9 cellular contexts compared by ENCODE assay signal in genomic region chr1:8711873-8712412, GRCh38.
DNase-seq lines count a peak whose midpoint lies in the region; ATAC-seq and TF ChIP-seq lines count a peak whose summit lies in the region.
"Had no signal": no experiment of that assay in that cellular context is flagged by ENCODE, and none has a peak within 500 bp of the region (broad histone marks: within the 10 kb centered on the region; RNA-seq: fewer than 3 reads in every experiment).

No MANE protein-coding gene starts in this region.

- peaks cover 2% of the 10 kb centered on the region for H3K36me3 Mint-ChIP-seq in activated CD8-positive, alpha-beta memory T cell treated with anti-CD3 and anti-CD28 coated beads, Interleukin-2, amount 10 ng/mL, durations not matched to agents 7 days and 5 days

- H3K4me1 ChIP-seq in adipocyte (ENCODE audit: control insufficient read depth, insufficient read depth, low read length) (peaks cover 21% of the 10 kb centered on the region), liver (ENCODE audit: control insufficient read depth in 4 of 4, insufficient read depth in 4 of 4, low read length in 3 of 4) (peaks cover 2 to 15% (median 13%) of the 10 kb centered on the region in 4 donors)

- 44% methylated on average over 4 of the region's 4 CpGs for WGBS in liver

- H3K9me3 ChIP-seq in adipocyte (ENCODE audit: control insufficient read depth, low read length) (no peaks in the 10 kb centered on the region), liver (ENCODE audit: control insufficient read depth in 4 of 4, low read length in 3 of 4) (no peaks in the 10 kb centered on the region)
- H3K9me3 ChIP-seq: BE2C had no signal

- H3K4me3 ChIP-seq in adipocyte (ENCODE audit: low read length) = peak overlapping the region; percentile 63
- no peak overlapping the region for H3K4me3 ChIP-seq in liver (ENCODE audit: low read depth in 1 of 3, low read length in 3 of 3)

- no peaks in the 10 kb centered on the region for H3K27me3 Mint-ChIP-seq in activated CD8-positive, alpha-beta memory T cell treated with anti-CD3 and anti-CD28 coated beads, Interleukin-2, amount 10 ng/mL, durations not matched to agents 7 days and 5 days

- H3K27ac ChIP-seq in liver (ENCODE audit: low read depth in 1 of 2, low read length in 2 of 2) (peak overlapping the region; percentile 32 to 63), substantia nigra (ENCODE audit: low read depth, low read length, poor library complexity, severe bottlenecking) (peak overlapping the region; percentile 29)

- H3K9ac ChIP-seq in adipocyte (ENCODE audit: low read length) (peak overlapping the region; percentile 61), liver (ENCODE audit: low read depth in 1 of 2, low read length in 2 of 2) (no peak overlapping the region)

- H3K27ac Mint-ChIP-seq in activated CD8-positive, alpha-beta memory T cell treated with anti-CD3 and anti-CD28 coated beads, Interleukin-2, amount 10 ng/mL, durations not matched to agents 7 days and 5 days = peak overlapping the region; percentile 25

- TF ChIP-seq CTCF in liver (IDR thresholded peaks at IDR 0.05; ENCODE audit: low read depth, low read length, missing input control) = no peak

- peaks cover 24% of the 10 kb centered on the region for H3K4me1 Mint-ChIP-seq in activated CD8-positive, alpha-beta memory T cell treated with anti-CD3 and anti-CD28 coated beads, Interleukin-2, amount 10 ng/mL, durations not matched to agents 7 days and 5 days

- H3K4me3 Mint-ChIP-seq in activated CD8-positive, alpha-beta memory T cell treated with anti-CD3 and anti-CD28 coated beads, Interleukin-2, amount 10 ng/mL, durations not matched to agents 7 days and 5 days = no peak overlapping the region

- no peaks in the 10 kb centered on the region for H3K9me3 Mint-ChIP-seq in activated CD8-positive, alpha-beta memory T cell treated with anti-CD3 and anti-CD28 coated beads, Interleukin-2, amount 10 ng/mL, durations not matched to agents 7 days and 5 days (ENCODE audit: low read depth)

- ATAC-seq in activated CD8-positive, alpha-beta memory T cell treated with anti-CD3 and anti-CD28 coated beads, Interleukin-2, amount 10 ng/mL, durations not matched to agents 7 days and 5 days = peak; percentile 27
- ATAC-seq in GM18520 (IDR thresholded peaks at IDR 0.05; ENCODE audit: unreplicated experiment) (no peak), GM18519 (IDR thresholded peaks at IDR 0.05; ENCODE audit: low FRiP score, unreplicated experiment) (no peak)

- CTCF ChIA-PET in activated CD8-positive, alpha-beta memory T cell treated with anti-CD3 and anti-CD28 coated beads, Interleukin-2, amount 10 ng/mL, durations not matched to agents 7 days and 5 days (lab: Charles Lee) = interaction anchor here (1.1 to 2.5 kb wide), 4 partner anchors 8 to 150 kb away, joined by 3 to 9 read pairs (median 4); no protein-coding TSS in a partner anchor

- H3K36me3 ChIP-seq in adipocyte (ENCODE audit: control insufficient read depth, insufficient read depth, low read length, severe bottlenecking) = no peaks in the 10 kb centered on the region
- no peaks in the 10 kb centered on the region for H3K36me3 ChIP-seq in liver (ENCODE audit: control insufficient read depth in 4 of 4, insufficient read depth in 3 of 4, low read depth in 1 of 4, low read length in 3 of 4)
- H3K36me3 ChIP-seq: BE2C had no signal

- no peak for TF ChIP-seq RAD21 in liver (IDR thresholded peaks at IDR 0.05)

- DNase-seq in activated CD8-positive, alpha-beta memory T cell treated with anti-CD3 and anti-CD28 coated beads, Interleukin-2, amount 10 ng/mL, durations not matched to agents 7 days and 5 days = no peak
- DNase-seq in activated CD8-positive, alpha-beta memory T cell treated with anti-CD3 and anti-CD28 coated beads, Interleukin-2, amount 50 U/mL, for 4 hours = no peak
- DNase-seq in adipocyte (ENCODE audit: low read depth) = no peak
- no peak for DNase-seq in substantia nigra (lab: John Stamatoyannopoulos, UW)
- DNase-seq in amygdala (lab: John Stamatoyannopoulos, UW) = no peak
- DNase-seq: BE2C had no signal

- no peaks in the 10 kb centered on the region for H3K27me3 ChIP-seq in adipocyte (replicated peaks; ENCODE audit: control insufficient read depth, insufficient read depth, low read length)
- H3K27me3 ChIP-seq in liver (ENCODE audit: control insufficient read depth in 4 of 4, insufficient read depth in 4 of 4, low read length in 3 of 4) = no peaks in the 10 kb centered on the region
- H3K27me3 ChIP-seq: BE2C had no signal

TF ChIP-seq in liver, 16 proteins besides CTCF, POLR2A, EP300 and RAD21:
- TF ChIP-seq GABPA (IDR thresholded peaks at IDR 0.05 in 1 of 2, conservative IDR thresholded peaks at IDR 0.05 in 1 of 2) (no peak), FOXA2 (IDR thresholded peaks at IDR 0.05) (no peak), RXRA (IDR thresholded peaks at IDR 0.05) (no peak), ATF3 (IDR thresholded peaks at IDR 0.05) (no peak), FOXA1 (IDR thresholded peaks at IDR 0.05) (no peak), NR2F2 (IDR thresholded peaks at IDR 0.05) (no peak), JUND (IDR thresholded peaks at IDR 0.05) (no peak), SP1 (IDR thresholded peaks at IDR 0.05) (no peak), ZBTB33 (IDR thresholded peaks at IDR 0.05) (no peak), HNF4G (IDR thresholded peaks at IDR 0.05) (no peak), HNF4A (conservative IDR thresholded peaks at IDR 0.05) (no peak), YY1 (IDR thresholded peaks at IDR 0.05) (no peak), EGR1 (IDR thresholded peaks at IDR 0.05; ENCODE audit: low read depth in 2 of 2) (no peak), TAF1 (conservative IDR thresholded peaks at IDR 0.05) (no peak)
